ENCODE assay signal across 10 cellular contexts in the genomic region with DNA sequence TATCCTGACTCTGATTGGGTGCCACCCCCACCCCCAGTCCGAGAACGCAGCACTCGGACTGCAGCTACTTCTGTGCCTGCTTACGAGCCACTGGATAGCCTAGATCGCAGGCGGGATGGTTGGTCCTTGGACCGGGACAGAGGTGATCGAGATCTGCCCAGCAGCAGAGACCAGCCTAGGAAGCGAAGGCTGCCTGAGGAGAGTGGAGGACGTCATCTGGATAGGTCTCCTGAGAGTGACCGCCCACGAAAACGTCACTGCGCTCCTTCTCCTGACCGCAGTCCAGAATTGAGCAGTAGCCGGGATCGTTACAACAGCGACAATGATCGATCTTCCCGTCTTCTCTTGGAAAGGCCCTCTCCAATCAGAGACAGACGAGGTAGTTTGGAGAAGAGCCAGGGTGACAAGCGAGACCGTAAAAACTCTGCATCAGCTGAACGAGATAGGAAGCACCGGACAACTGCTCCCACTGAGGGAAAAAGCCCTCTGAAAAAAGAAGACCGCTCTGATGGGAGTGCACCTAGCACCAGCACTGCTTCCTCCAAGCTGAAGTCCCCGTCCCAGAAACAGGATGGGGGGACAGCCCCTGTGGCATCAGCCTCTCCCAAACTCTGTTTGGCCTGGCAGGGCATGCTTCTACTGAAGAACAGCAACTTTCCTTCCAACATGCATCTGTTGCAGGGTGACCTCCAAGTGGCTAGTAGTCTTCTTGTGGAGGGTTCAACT. TPM values are rescaled to one million over a fixed set of nuclear protein-coding genes. Genes with fewer than 3 reads are reported as not detected.
A peak's percentile ranks its signal among the peaks of the same experiment; 100 is the strongest.
DNase-seq lines count a peak whose midpoint lies in the region; ATAC-seq and TF ChIP-seq lines count a peak whose summit lies in the region.
"Had no signal": no experiment of that assay in that cellular context is flagged by ENCODE, and none has a peak within 500 bp of the region (broad histone marks: within the 10 kb centered on the region; RNA-seq: fewer than 3 reads in every experiment).

No MANE protein-coding gene starts in this region.

- H3K27ac ChIP-seq in cardiac muscle cell (peak overlapping the region; percentile 99), PC-3 (ENCODE audit: low read length) (no peak overlapping the region), stomach (no peak overlapping the region)

- CTCF ChIA-PET in PC-3 (lab: Charles Lee), result no interaction called here

- H3K4me2 ChIP-seq in PC-3 (ENCODE audit: low read length), result peak overlapping the region; percentile 98

- H3K36me3 ChIP-seq in cardiac muscle cell, result peaks cover 21% of the 10 kb centered on the region
- H3K36me3 ChIP-seq in PC-3 (ENCODE audit: low read depth, low read length), result peaks cover 42% of the 10 kb centered on the region; the same call in 1 of the 2 replicates
- H3K36me3 ChIP-seq in stomach, result peaks cover 7 to 29% (median 24%) of the 10 kb centered on the region in 4 donors

- H3K4me1 ChIP-seq in cardiac muscle cell (ENCODE audit: low read depth), result peaks cover 40% of the 10 kb centered on the region
- H3K4me1 ChIP-seq in PC-3 (ENCODE audit: insufficient read depth, low read length), result peaks cover 56% of the 10 kb centered on the region
- peaks cover 53 to 81% (median 73%) of the 10 kb centered on the region in 4 donors for H3K4me1 ChIP-seq in stomach

- H3K79me2 ChIP-seq in PC-3 (ENCODE audit: low read length), result peaks cover 74% of the 10 kb centered on the region

- H3K9me3 ChIP-seq in cardiac muscle cell (ENCODE audit: low read depth) (no peaks in the 10 kb centered on the region), PC-3 (ENCODE audit: low read length) (no peaks in the 10 kb centered on the region), stomach (no peaks in the 10 kb centered on the region)

- no peak overlapping the region for H2AFZ ChIP-seq in PC-3 (ENCODE audit: low read length)

- ATAC-seq in Right ventricle myocardium superior (ENCODE audit: poor library complexity), result no peak
- no peak for ATAC-seq in PC-3
- ATAC-seq in GM18498 (IDR thresholded peaks at IDR 0.05; ENCODE audit: unreplicated experiment), result no peak

- POLR2A ChIA-PET in PC-3 (lab: Charles Lee; ENCODE audit: unreplicated experiment), result no interaction called here

- DNase-seq in cardiac muscle cell (ENCODE audit: low read depth in 1 of 2, low spot score in 1 of 2), result no peak
- no peak for DNase-seq in Right ventricle myocardium superior
- peak; percentile 59 for DNase-seq in PC-3
- no peak for DNase-seq in foreskin fibroblast
- no peak for DNase-seq in stomach
- DNase-seq in H4 (ENCODE audit: low spot score), result no peak
- no peak for DNase-seq in stimulated activated CD4-positive, alpha-beta T cell treated with anti-CD3 and anti-CD28 coated beads, Interleukin-4, amount 100 ng/mL, for 1 hour
- DNase-seq: activated naive CD8-positive, alpha-beta T cell treated with anti-CD3 and anti-CD28 coated beads, Interleukin-2, amount 10 ng/mL, durations not matched to agents 7 days and 5 days; HFFc6 had no signal

- no peak for TF ChIP-seq POLR2A in stomach (IDR thresholded peaks at IDR 0.05)

- WGBS in stomach, 5 donors, result 79 to 84% (median 83%) methylated on average over 25 to 27 of the region's 27 CpGs

- intact Hi-C loops in Right ventricle myocardium superior (cut with DNase I) (loop anchor here (5.0 kb wide), 1 partner anchor 66 kb away; the partner anchor contains the start of gene LAMTOR5), PC-3 (cut with micrococcal nuclease) (no loop called here), stomach (cut with DNase I; ENCODE audit: low total_unique reads) (loop anchor here (10.0 kb wide), 1 partner anchor 63 kb away; the partner anchor contains the start of gene LAMTOR5)

- TF ChIP-seq CTCF in cardiac muscle cell (IDR thresholded peaks at IDR 0.05; ENCODE audit: low read depth, low read length), result no peak
- no peak for TF ChIP-seq CTCF in PC-3 (conservative IDR thresholded peaks at IDR 0.05; ENCODE audit: low read depth, low read length)
- TF ChIP-seq CTCF in foreskin fibroblast (IDR thresholded peaks at IDR 0.05; ENCODE audit: low read depth, low read length), result no peak
- TF ChIP-seq CTCF in stomach (IDR thresholded peaks at IDR 0.05), result no peak

- no peak for TF ChIP-seq EP300 in stomach (IDR thresholded peaks at IDR 0.05)

- H3K9ac ChIP-seq in PC-3 (ENCODE audit: low read length), result peak overlapping the region; percentile 97

- H3F3A ChIP-seq in PC-3 (ENCODE audit: low read length, unreplicated experiment), result no peaks in the 10 kb centered on the region

- H4K20me1 ChIP-seq in PC-3 (ENCODE audit: low read length), result peaks cover 59% of the 10 kb centered on the region

- H3K27me3 ChIP-seq in cardiac muscle cell, result no peaks in the 10 kb centered on the region
- no peaks in the 10 kb centered on the region for H3K27me3 ChIP-seq in PC-3 (ENCODE audit: low read length)
- no peaks in the 10 kb centered on the region for H3K27me3 ChIP-seq in stomach

- H3K9me2 ChIP-seq in PC-3 (replicated peaks; ENCODE audit: low read length), result no peaks in the 10 kb centered on the region

- H3K4me3 ChIP-seq in cardiac muscle cell (no peak overlapping the region), PC-3 (ENCODE audit: low read length) (peak overlapping the region; percentile 92), foreskin fibroblast (ENCODE audit: low read depth in 1 of 2, low read length in 2 of 2) (peak overlapping the region; percentile 64 to 73), stomach (peak overlapping the region in 3 of 4 donors; percentile 90 to 95 (median 91))

- BruUV-seq in PC-3 (replicated peaks; lab: Mats Ljungman, UMichigan), result no TSS peak

RNA-seq across cellular contexts. Expression of gene RBM15, which starts 2.1 kb away (rescaled TPM):
- total RNA-seq in cardiac muscle cell, result 38.2 and 73.4 TPM in 2 replicates
- 8.5 and 15.0 TPM in 2 replicates for polyA plus RNA-seq in cardiac muscle cell
- 13.9 TPM for total RNA-seq in Right ventricle myocardium superior
- total RNA-seq in PC-3 (2014; rRNA removed), result 41.3 and 47.0 TPM in 2 replicates
- 10 to 100 TPM; 29.0 to 58.6 (median 40.3) TPM for total RNA-seq in stomach
- polyA plus RNA-seq in stomach, result 1 to 10 TPM; 1.5 to 2.4 (median 2.1) TPM
- total RNA-seq in H4 (2014; rRNA removed; shearing (Covaris generic)), result 17.9 and 18.2 TPM in 2 replicates

RNA-seq across cellular contexts. Expression of gene SLC16A4, which starts 49.5 kb away (rescaled TPM):
- total RNA-seq in cardiac muscle cell (0.21 and 0.66 TPM in 2 replicates), Right ventricle myocardium superior (3.4 TPM), PC-3 (2014; rRNA removed) (0.22 and 0.29 TPM in 2 replicates), stomach (10 to 100 TPM in 1 of 5 donors, 1 to 10 TPM in 2, under 1 TPM in 1, not detected in 1; 0.89 to 11.1 (median 3.8) TPM)
- polyA plus RNA-seq in cardiac muscle cell (0.87 and 0.91 TPM in 2 replicates), stomach (1 to 10 TPM; 1.7 to 8.7 (median 2.6) TPM)
- 85.2 and 91.7 TPM in 2 replicates for total RNA-seq in H4 (2014; rRNA removed; shearing (Covaris generic))
